Comparison of ENCODE assay signal across 8 cellular contexts in genomic region chr20:3797592-3798404, GRCh38. TPM values are rescaled to one million over a fixed set of nuclear protein-coding genes. Genes with fewer than 3 reads are reported as not detected.
DNase-seq lines count a peak whose midpoint lies in the region; ATAC-seq, FAIRE-seq and TF ChIP-seq lines count a peak whose summit lies in the region.

No MANE protein-coding gene starts in this region.

- H3K4ac ChIP-seq in IMR-90 (ENCODE audit: low read depth, low read length): peak overlapping the region; percentile 74

- H3K27ac ChIP-seq in BLaER1 (peak overlapping the region; percentile 80; the same call in 1 of the 2 replicates), IMR-90 (ENCODE audit: insufficient read depth, low read length) (peak overlapping the region; percentile 86), keratinocyte (ENCODE audit: control insufficient read depth, insufficient read depth, low read length) (peak overlapping the region; percentile 84), upper lobe of left lung (peak overlapping the region; percentile 94 to 98 (median 96))

- no peaks in the 10 kb centered on the region for H3K9me3 Mint-ChIP-seq in activated T-helper 2 cell treated with anti-CD3 and anti-CD28 coated beads, Interferon-gamma antibody, Interleukin-2, Interleukin-4, amounts not matched to agents 10 μg/mL and 5 μg/mL and 100 μg/mL, durations not matched to agents 14 hours and 24 hours and 36 hours

- CTCF ChIA-PET in IMR-90 (lab: Yijun Ruan, JAX): no interaction called here

- H4K91ac ChIP-seq in IMR-90 (ENCODE audit: insufficient read depth, low read depth, low read length): peak overlapping the region; percentile 63

- peak overlapping the region; percentile 69 for H2AK5ac ChIP-seq in IMR-90 (ENCODE audit: low read depth, low read length)

- H3K18ac ChIP-seq in IMR-90 (ENCODE audit: low read depth, low read length): 0 out of 2 replicates have a peak overlapping the region, but pooled peaks have one; percentile 8

- peak overlapping the region; percentile 82; the same call in 1 of the 2 replicates for H3K14ac ChIP-seq in IMR-90 (replicated peaks; ENCODE audit: low read depth, low read length)

- ATAC-seq in IMR-90 (ENCODE audit: low read depth): no peak
- ATAC-seq in upper lobe of left lung (ENCODE audit: low FRiP score in 2 of 2): no peak
- no peak for ATAC-seq in GM21367 (IDR thresholded peaks at IDR 0.05; ENCODE audit: unreplicated experiment)
- ATAC-seq in HG03045 (IDR thresholded peaks at IDR 0.05; ENCODE audit: unreplicated experiment): no peak

- dilution Hi-C loops in IMR-90 (cut with HindIII; ENCODE audit: low sequenced_read_pairs, unreplicated experiment): no loop called here
- dilution Hi-C loops in keratinocyte (cut with MboI; ENCODE audit: extremely low pct_ligation_motif_present, low sequenced_read_pairs): no loop called here

- peak; percentile 86 for FAIRE-seq in keratinocyte (lab: Jason Lieb, UNC)

- peak overlapping the region; percentile 41; the same call in 1 of the 3 replicates for H2BK15ac ChIP-seq in IMR-90 (ENCODE audit: low read depth, low read length)

- H2BK5ac ChIP-seq in IMR-90 (ENCODE audit: low read depth, low read length, poor library complexity, severe bottlenecking): peak overlapping the region; percentile 68

- H2AK9ac ChIP-seq in IMR-90 (replicated peaks; ENCODE audit: low read depth, low read length, poor library complexity): peak overlapping the region; percentile 95

- 0 out of 2 replicates have a peak overlapping the region, but pooled peaks have one; percentile 4 for H4K5ac ChIP-seq in IMR-90 (ENCODE audit: low read depth, low read length)

- in situ Hi-C loops in IMR-90 (cut with MboI; ENCODE audit: low sequenced_read_pairs): no loop called here

- no peaks in the 10 kb centered on the region for H3K9me3 ChIP-seq in BLaER1
- no peaks in the 10 kb centered on the region for H3K9me3 ChIP-seq in IMR-90 (ENCODE audit: control insufficient read depth, insufficient read depth, low read length)
- no peaks in the 10 kb centered on the region for H3K9me3 ChIP-seq in keratinocyte (ENCODE audit: control insufficient read depth, low read depth, low read length)
- no peaks in the 10 kb centered on the region for H3K9me3 ChIP-seq in upper lobe of left lung

- BruUV-seq in IMR-90 (replicated peaks; lab: Mats Ljungman, UMichigan): no TSS peak

- peak overlapping the region; percentile 74 for H2BK120ac ChIP-seq in IMR-90 (ENCODE audit: low read depth, low read length)

- H3K4me3 ChIP-seq in BLaER1 (peak overlapping the region; percentile 80), IMR-90 (ENCODE audit: insufficient read depth, low read depth, low read length) (peak overlapping the region; percentile 82), keratinocyte (ENCODE audit: control insufficient read depth in 2 of 3, extremely low read depth in 1 of 3, insufficient read depth in 2 of 3, low read depth in 1 of 3, low read length in 3 of 3) (peak overlapping the region; percentile 74 to 90 (median 86)), upper lobe of left lung (peak overlapping the region; percentile 27 to 96 (median 84))

- peaks cover 68% of the 10 kb centered on the region for H3K4me1 ChIP-seq in BLaER1
- H3K4me1 ChIP-seq in IMR-90 (ENCODE audit: control insufficient read depth, insufficient read depth, low read length): peaks cover 26% of the 10 kb centered on the region
- H3K4me1 ChIP-seq in keratinocyte (ENCODE audit: control insufficient read depth, extremely low read depth, insufficient read depth, low read length): peaks cover 51% of the 10 kb centered on the region
- peaks cover 62 to 78% (median 69%) of the 10 kb centered on the region in 4 donors for H3K4me1 ChIP-seq in upper lobe of left lung

- peak overlapping the region; percentile 84 for H3K9ac ChIP-seq in BLaER1
- peak overlapping the region; percentile 87 for H3K9ac ChIP-seq in IMR-90 (ENCODE audit: low read depth, low read length)
- peak overlapping the region; percentile 88 for H3K9ac ChIP-seq in keratinocyte (ENCODE audit: control insufficient read depth, extremely low read depth, insufficient read depth, low read length)

- peak overlapping the region; percentile 44 to 85; a peak in 3 of 4 replicates for H4K8ac ChIP-seq in IMR-90 (ENCODE audit: low read depth in 2 of 2, low read length in 2 of 2)

- H3K79me2 ChIP-seq in keratinocyte (ENCODE audit: control insufficient read depth, insufficient read depth, low read length): peaks cover 32% of the 10 kb centered on the region

- H3K36me3 ChIP-seq in BLaER1 (peaks cover 45% of the 10 kb centered on the region), IMR-90 (ENCODE audit: control insufficient read depth, insufficient read depth, low read length) (peaks cover 38% of the 10 kb centered on the region), keratinocyte (ENCODE audit: control insufficient read depth in 2 of 2, extremely low read depth in 1 of 2, insufficient read depth in 2 of 2, low read length in 2 of 2) (peaks cover 25 to 46% of the 10 kb centered on the region in 2 experiments), upper lobe of left lung (peaks cover 0 to 42% (median 35%) of the 10 kb centered on the region in 4 donors)

- H4K20me1 ChIP-seq in BLaER1 (peaks cover 7% of the 10 kb centered on the region; the same call in 1 of the 2 replicates), IMR-90 (ENCODE audit: insufficient read depth, low read length) (no peaks in the 10 kb centered on the region), keratinocyte (ENCODE audit: control insufficient read depth, extremely low read depth, insufficient read depth, low read length) (no peaks in the 10 kb centered on the region)

- H3K79me1 ChIP-seq in IMR-90 (ENCODE audit: low read depth in 1 of 2, low read length in 2 of 2): peaks cover 36 to 75% of the 10 kb centered on the region in 2 experiments

- intact Hi-C loops in IMR-90 (cut with micrococcal nuclease): loop anchor here (2.0 kb wide), 1 partner anchor 15 kb away; no protein-coding TSS in a partner anchor
- intact Hi-C loops in activated T-helper 2 cell treated with anti-CD3 and anti-CD28 coated beads, Interferon-gamma antibody, Interleukin-2, Interleukin-4, amounts not matched to agents 10 μg/mL and 5 μg/mL and 100 μg/mL, durations not matched to agents 14 hours and 24 hours and 36 hours (cut with micrococcal nuclease): no loop called here

- H2BK20ac ChIP-seq in IMR-90 (ENCODE audit: low read depth, low read length): peak overlapping the region; percentile 38; the same call in 1 of the 2 replicates

- H3K4me1 Mint-ChIP-seq in activated T-helper 2 cell treated with anti-CD3 and anti-CD28 coated beads, Interferon-gamma antibody, Interleukin-2, Interleukin-4, amounts not matched to agents 10 μg/mL and 5 μg/mL and 100 μg/mL, durations not matched to agents 14 hours and 24 hours and 36 hours (ENCODE audit: low read depth): peaks cover 49% of the 10 kb centered on the region

- POLR2A ChIA-PET in IMR-90 (lab: Charles Lee; ENCODE audit: unreplicated experiment): interaction anchor here (0.5 to 0.7 kb wide), 3 partner anchors 42 to 96 kb away, joined by 3 to 12 read pairs (median 7); no protein-coding TSS in a partner anchor

- DNase-seq in IMR-90 (peak; percentile 67), keratinocyte (ENCODE audit: low read depth, low spot score) (no peak), upper lobe of left lung (peak in 1 of 2 donors; percentile 38), NCI-H1092 (lab: John Stamatoyannopoulos, UW) (no peak)
- DNase-seq in activated T-helper 2 cell treated with anti-CD3 and anti-CD28 coated beads, Interferon-gamma antibody, Interleukin-2, Interleukin-4, amounts not matched to agents 10 μg/mL and 5 μg/mL and 100 μg/mL, durations not matched to agents 14 hours and 24 hours and 36 hours (ENCODE audit: low spot score): peak; percentile 60

- no peak for TF ChIP-seq RAD21 in IMR-90 (IDR thresholded peaks at IDR 0.05; ENCODE audit: low read length)

- TF ChIP-seq POLR2A in IMR-90 (IDR thresholded peaks at IDR 0.05; ENCODE audit: low read depth, low read length) (no peak), upper lobe of left lung (IDR thresholded peaks at IDR 0.05) (peak in 1 of 4 donors; percentile 26)

- H3K27me3 ChIP-seq in BLaER1 (no peaks in the 10 kb centered on the region), IMR-90 (ENCODE audit: control insufficient read depth, insufficient read depth, low read length) (no peaks in the 10 kb centered on the region), keratinocyte (ENCODE audit: control insufficient read depth, extremely low read depth, insufficient read depth, low read length) (no peaks in the 10 kb centered on the region), upper lobe of left lung (no peaks in the 10 kb centered on the region)

- H3K36me3 Mint-ChIP-seq in activated T-helper 2 cell treated with anti-CD3 and anti-CD28 coated beads, Interferon-gamma antibody, Interleukin-2, Interleukin-4, amounts not matched to agents 10 μg/mL and 5 μg/mL and 100 μg/mL, durations not matched to agents 14 hours and 24 hours and 36 hours (ENCODE audit: low read depth): peaks cover 60% of the 10 kb centered on the region

- peak overlapping the region; percentile 56; the same call in 1 of the 2 replicates for H3K56ac ChIP-seq in IMR-90 (ENCODE audit: extremely low read depth, insufficient read depth, low read length)

- no peaks in the 10 kb centered on the region for H3K27me3 Mint-ChIP-seq in activated T-helper 2 cell treated with anti-CD3 and anti-CD28 coated beads, Interferon-gamma antibody, Interleukin-2, Interleukin-4, amounts not matched to agents 10 μg/mL and 5 μg/mL and 100 μg/mL, durations not matched to agents 14 hours and 24 hours and 36 hours (ENCODE audit: low read depth)

- H3K9me1 ChIP-seq in IMR-90 (ENCODE audit: insufficient read depth, low read length) (peaks cover 22% of the 10 kb centered on the region), keratinocyte (ENCODE audit: control insufficient read depth, extremely low read depth, insufficient read depth, low read length) (no peaks in the 10 kb centered on the region)

- H2AFZ ChIP-seq in IMR-90 (replicated peaks; ENCODE audit: low read length, poor library complexity) (no peak overlapping the region), keratinocyte (ENCODE audit: control insufficient read depth, low read length) (no peak overlapping the region)

- no CpG with 5 or more reads among the region's 19 CpGs for WGBS in IMR-90 (ENCODE audit: extremely low coverage in 2 of 2, insufficient read length in 1 of 2), 2 experiments
- WGBS in upper lobe of left lung, 2 donors: 50 to 58% methylated on average over 19 of the region's 19 CpGs

- H3K23ac ChIP-seq in IMR-90 (ENCODE audit: low read depth, low read length): peak overlapping the region; percentile 80; the same call in 1 of the 2 replicates

- no peak for TF ChIP-seq EP300 in upper lobe of left lung (IDR thresholded peaks at IDR 0.05)

- peak overlapping the region; percentile 97 for H3K4me2 ChIP-seq in BLaER1
- peak overlapping the region; percentile 76 for H3K4me2 ChIP-seq in IMR-90 (ENCODE audit: low read depth, low read length)
- peak overlapping the region; percentile 97 for H3K4me2 ChIP-seq in keratinocyte (ENCODE audit: control insufficient read depth, extremely low read depth, insufficient read depth, low read depth, low read length)

- H3K4me3 Mint-ChIP-seq in activated T-helper 2 cell treated with anti-CD3 and anti-CD28 coated beads, Interferon-gamma antibody, Interleukin-2, Interleukin-4, amounts not matched to agents 10 μg/mL and 5 μg/mL and 100 μg/mL, durations not matched to agents 14 hours and 24 hours and 36 hours (ENCODE audit: low read depth): peak overlapping the region; percentile 99

- peak overlapping the region; percentile 95 for H3K27ac Mint-ChIP-seq in activated T-helper 2 cell treated with anti-CD3 and anti-CD28 coated beads, Interferon-gamma antibody, Interleukin-2, Interleukin-4, amounts not matched to agents 10 μg/mL and 5 μg/mL and 100 μg/mL, durations not matched to agents 14 hours and 24 hours and 36 hours

- TF ChIP-seq CTCF in IMR-90 (conservative IDR thresholded peaks at IDR 0.05; ENCODE audit: low read depth, low read length) (no peak), keratinocyte (optimal IDR thresholded peaks at IDR 0.05 in 1 of 3, IDR thresholded peaks at IDR 0.05 in 1 of 3, conservative IDR thresholded peaks at IDR 0.05 in 1 of 3; ENCODE audit: extremely low read depth in 1 of 3, insufficient read depth in 2 of 3, low read length in 3 of 3) (no peak), upper lobe of left lung (IDR thresholded peaks at IDR 0.05) (no peak)

RNA-seq across cellular contexts. Expression of gene CDC25B, which starts 1.7 kb away (rescaled TPM):
- total RNA-seq in IMR-90 (2012; rRNA removed) (14.5 and 14.7 TPM in 2 replicates), upper lobe of left lung (100 to 1,000 TPM in 3 of 6 donors, 10 to 100 TPM in 3; 45.5 to 151 (median 99.1) TPM)
- polyA plus RNA-seq in IMR-90 (2012; rRNA removed) (50.5 and 59.8 TPM in 2 replicates), keratinocyte (15.0 to 41.5 TPM (median 23.5 TPM) in 3 replicates)
- 35.2 and 48.2 TPM in 2 replicates for polyA plus RNA-seq in IMR-90 (2012; cell fraction: cytosol; rRNA removed)
- polyA plus RNA-seq in IMR-90 (2012; cell fraction: nucleus; rRNA removed; ENCODE audit: low replicate concordance): 165 TPM in 2 replicates
- 101 and 103 TPM in 2 replicates for total RNA-seq in activated T-helper 2 cell treated with anti-CD3 and anti-CD28 coated beads, Interferon-gamma antibody, Interleukin-2, Interleukin-4, amounts not matched to agents 10 μg/mL and 5 μg/mL and 100 μg/mL, durations not matched to agents 14 hours and 24 hours and 36 hours
- polyA plus RNA-seq in keratinocyte (2011; ENCODE audit: low read depth): 35.9 TPM
- polyA plus RNA-seq in keratinocyte (2011; cell fraction: cytosol; rRNA removed): 31.9 and 57.1 TPM in 2 replicates
- polyA plus RNA-seq in keratinocyte (2011; cell fraction: nucleus; rRNA removed): 89.9 and 117 TPM in 2 replicates
- 14.3 and 38.5 TPM in 2 replicates for polyA plus RNA-seq in keratinocyte (2012; ENCODE audit: low replicate concordance)
- polyA minus RNA-seq in keratinocyte: 19.1 to 77.3 TPM (median 28.9 TPM) in 3 replicates
- polyA minus RNA-seq in keratinocyte (2011; cell fraction: cytosol; rRNA and poly(A)+ RNA removed): 34.5 TPM
- 18.8 and 36.4 TPM in 2 replicates for polyA minus RNA-seq in keratinocyte (2011; cell fraction: nucleus; rRNA and poly(A)+ RNA removed)

RNA-seq across cellular contexts. Expression of gene CENPB, which starts 11.3 kb away (rescaled TPM):
- 59.1 and 72.2 TPM in 2 replicates for total RNA-seq in IMR-90 (2012; rRNA removed)
- 45.7 and 49.3 TPM in 2 replicates for polyA plus RNA-seq in IMR-90 (2012; rRNA removed)
- 37.2 and 44.3 TPM in 2 replicates for polyA plus RNA-seq in IMR-90 (2012; cell fraction: cytosol; rRNA removed)
- 18.7 and 35.4 TPM in 2 replicates for polyA plus RNA-seq in IMR-90 (2012; cell fraction: nucleus; rRNA removed; ENCODE audit: low replicate concordance)
- total RNA-seq in activated T-helper 2 cell treated with anti-CD3 and anti-CD28 coated beads, Interferon-gamma antibody, Interleukin-2, Interleukin-4, amounts not matched to agents 10 μg/mL and 5 μg/mL and 100 μg/mL, durations not matched to agents 14 hours and 24 hours and 36 hours: 66.1 and 68.9 TPM in 2 replicates
- 18.1 to 22.3 TPM (median 22.0 TPM) in 3 replicates for polyA plus RNA-seq in keratinocyte
- 20.5 TPM for polyA plus RNA-seq in keratinocyte (2011; ENCODE audit: low read depth)
- polyA plus RNA-seq in keratinocyte (2011; cell fraction: cytosol; rRNA removed): 14.2 and 31.9 TPM in 2 replicates
- polyA plus RNA-seq in keratinocyte (2011; cell fraction: nucleus; rRNA removed): 19.2 and 26.9 TPM in 2 replicates
- polyA plus RNA-seq in keratinocyte (2012; ENCODE audit: low replicate concordance): 19.4 and 51.1 TPM in 2 replicates
- 19.1 to 48.1 TPM (median 20.0 TPM) in 3 replicates for polyA minus RNA-seq in keratinocyte
- 59.7 TPM for polyA minus RNA-seq in keratinocyte (2011; cell fraction: cytosol; rRNA and poly(A)+ RNA removed)
- polyA minus RNA-seq in keratinocyte (2011; cell fraction: nucleus; rRNA and poly(A)+ RNA removed): 16.1 and 19.6 TPM in 2 replicates
- total RNA-seq in upper lobe of left lung: 100 to 1,000 TPM in 2 of 6 donors, 10 to 100 TPM in 4; 56.6 to 125 (median 89.7) TPM

RNA-seq across cellular contexts. Expression of gene SPEF1, which starts 16.6 kb away (rescaled TPM):
- total RNA-seq in IMR-90 (2012; rRNA removed) (under 0.01 TPM in 1 of 2 replicates, not detected in the other), upper lobe of left lung (10 to 100 TPM in 1 of 6 donors, 1 to 10 TPM in 4, under 1 TPM in 1; 0.34 to 15.1 (median 5.4) TPM)
- polyA plus RNA-seq in IMR-90 (2012; rRNA removed) (0.15 and 0.26 TPM in 2 replicates), keratinocyte (0.06 to 0.09 TPM (median 0.07 TPM) in 3 replicates)
- polyA plus RNA-seq in IMR-90 (2012; cell fraction: cytosol; rRNA removed): 0.30 and 0.54 TPM in 2 replicates
- polyA plus RNA-seq in IMR-90 (2012; cell fraction: nucleus; rRNA removed; ENCODE audit: low replicate concordance): 0.58 and 0.99 TPM in 2 replicates
- total RNA-seq in activated T-helper 2 cell treated with anti-CD3 and anti-CD28 coated beads, Interferon-gamma antibody, Interleukin-2, Interleukin-4, amounts not matched to agents 10 μg/mL and 5 μg/mL and 100 μg/mL, durations not matched to agents 14 hours and 24 hours and 36 hours: not detected in 2 replicates
- not detected for polyA plus RNA-seq in keratinocyte (2011; ENCODE audit: low read depth)
- polyA plus RNA-seq in keratinocyte (2011; cell fraction: cytosol; rRNA removed): 0.06 TPM in 1 of 2 replicates, not detected in the other
- 0.15 TPM in 2 replicates for polyA plus RNA-seq in keratinocyte (2011; cell fraction: nucleus; rRNA removed)
- not detected in 2 replicates for polyA plus RNA-seq in keratinocyte (2012; ENCODE audit: low replicate concordance)
- polyA minus RNA-seq in keratinocyte: not detected in 3 replicates
- polyA minus RNA-seq in keratinocyte (2011; cell fraction: cytosol; rRNA and poly(A)+ RNA removed): not detected
- polyA minus RNA-seq in keratinocyte (2011; cell fraction: nucleus; rRNA and poly(A)+ RNA removed): not detected in 2 replicates

RNA-seq across cellular contexts. Expression of gene AP5S1, which starts 22.5 kb away (rescaled TPM):
- total RNA-seq in IMR-90 (2012; rRNA removed): 11.4 and 11.7 TPM in 2 replicates
- 10.1 and 12.5 TPM in 2 replicates for polyA plus RNA-seq in IMR-90 (2012; rRNA removed)
- 10.6 and 20.2 TPM in 2 replicates for polyA plus RNA-seq in IMR-90 (2012; cell fraction: cytosol; rRNA removed)
- polyA plus RNA-seq in IMR-90 (2012; cell fraction: nucleus; rRNA removed; ENCODE audit: low replicate concordance): 6.5 and 12.1 TPM in 2 replicates
- 11.9 and 12.8 TPM in 2 replicates for total RNA-seq in activated T-helper 2 cell treated with anti-CD3 and anti-CD28 coated beads, Interferon-gamma antibody, Interleukin-2, Interleukin-4, amounts not matched to agents 10 μg/mL and 5 μg/mL and 100 μg/mL, durations not matched to agents 14 hours and 24 hours and 36 hours
- 4.3 to 9.0 TPM (median 5.2 TPM) in 3 replicates for polyA plus RNA-seq in keratinocyte
- 0.51 TPM for polyA plus RNA-seq in keratinocyte (2011; ENCODE audit: low read depth)
- 4.2 and 7.7 TPM in 2 replicates for polyA plus RNA-seq in keratinocyte (2011; cell fraction: cytosol; rRNA removed)
- polyA plus RNA-seq in keratinocyte (2011; cell fraction: nucleus; rRNA removed): 4.5 and 6.2 TPM in 2 replicates
- polyA plus RNA-seq in keratinocyte (2012; ENCODE audit: low replicate concordance): 3.2 and 9.7 TPM in 2 replicates
- polyA minus RNA-seq in keratinocyte: 5.6 to 13.5 TPM (median 6.1 TPM) in 3 replicates
- polyA minus RNA-seq in keratinocyte (2011; cell fraction: cytosol; rRNA and poly(A)+ RNA removed): 9.8 TPM
- polyA minus RNA-seq in keratinocyte (2011; cell fraction: nucleus; rRNA and poly(A)+ RNA removed): 5.9 and 7.0 TPM in 2 replicates
- total RNA-seq in upper lobe of left lung: 10 to 100 TPM in 5 of 6 donors, 1 to 10 TPM in 1; 9.4 to 20.8 (median 14.7) TPM

RNA-seq across cellular contexts. Expression of gene ADISSP, which starts 30.2 kb away (rescaled TPM):
- total RNA-seq in IMR-90 (2012; rRNA removed) (31.4 and 31.9 TPM in 2 replicates), upper lobe of left lung (10 to 100 TPM in 5 of 6 donors, 1 to 10 TPM in 1; 6.7 to 41.9 (median 39.1) TPM)
- polyA plus RNA-seq in IMR-90 (2012; rRNA removed) (58.2 and 65.0 TPM in 2 replicates), keratinocyte (25.8 to 44.3 TPM (median 28.2 TPM) in 3 replicates)
- 75.4 and 85.6 TPM in 2 replicates for polyA plus RNA-seq in IMR-90 (2012; cell fraction: cytosol; rRNA removed)
- polyA plus RNA-seq in IMR-90 (2012; cell fraction: nucleus; rRNA removed; ENCODE audit: low replicate concordance): 17.7 and 47.7 TPM in 2 replicates
- total RNA-seq in activated T-helper 2 cell treated with anti-CD3 and anti-CD28 coated beads, Interferon-gamma antibody, Interleukin-2, Interleukin-4, amounts not matched to agents 10 μg/mL and 5 μg/mL and 100 μg/mL, durations not matched to agents 14 hours and 24 hours and 36 hours: 55.8 and 56.3 TPM in 2 replicates
- 4.8 TPM for polyA plus RNA-seq in keratinocyte (2011; ENCODE audit: low read depth)
- polyA plus RNA-seq in keratinocyte (2011; cell fraction: cytosol; rRNA removed): 27.4 and 60.1 TPM in 2 replicates
- 14.8 and 21.0 TPM in 2 replicates for polyA plus RNA-seq in keratinocyte (2011; cell fraction: nucleus; rRNA removed)
- 14.3 and 54.5 TPM in 2 replicates for polyA plus RNA-seq in keratinocyte (2012; ENCODE audit: low replicate concordance)
- polyA minus RNA-seq in keratinocyte: 20.5 to 76.6 TPM (median 31.1 TPM) in 3 replicates
- 90.0 TPM for polyA minus RNA-seq in keratinocyte (2011; cell fraction: cytosol; rRNA and poly(A)+ RNA removed)
- 10.8 and 13.0 TPM in 2 replicates for polyA minus RNA-seq in keratinocyte (2011; cell fraction: nucleus; rRNA and poly(A)+ RNA removed)

Comparison
In these comparisons a context has a peak if more than half of its experiments do, and no peak if none do; other contexts are left out.
1. DNase-seq: peak in IMR-90 (single experiment) and activated T-helper 2 cell treated with anti-CD3 and anti-CD28 coated beads, Interferon-gamma antibody, Interleukin-2, Interleukin-4, amounts not matched to agents 10 μg/mL and 5 μg/mL and 100 μg/mL, durations not matched to agents 14 hours and 24 hours and 36 hours (single experiment); none in keratinocyte (single experiment) and NCI-H1092 (single experiment).
2. Peak in every context shown above with its lines, with median percentiles within 50 percentile points of each other: H3K27ac ChIP-seq, H3K4me2 ChIP-seq, H3K4me3 ChIP-seq and H3K9ac ChIP-seq.